In the genomic region with DNA sequence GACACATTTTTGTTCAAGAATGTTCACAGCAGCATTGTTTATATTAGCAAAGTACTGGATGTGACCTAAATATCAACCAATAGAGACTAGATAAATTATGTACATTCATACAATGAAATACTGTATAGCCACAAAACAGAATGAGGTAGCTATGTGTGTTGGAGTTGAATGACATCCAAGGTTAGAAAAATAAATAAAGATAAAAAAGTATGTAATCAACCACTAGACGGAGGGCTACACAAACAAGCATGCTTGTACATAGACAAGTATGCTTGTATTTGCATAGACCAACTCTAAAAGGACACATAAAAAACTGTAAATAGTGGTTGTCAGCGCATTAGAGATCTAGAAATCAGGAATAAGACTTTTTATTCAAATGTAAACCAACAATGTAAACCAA, we compare ENCODE assay signal across 10 cellular contexts. TPM values are rescaled to one million over a fixed set of nuclear protein-coding genes. Genes with fewer than 3 reads are reported as not detected.
DNase-seq lines count a peak whose midpoint lies in the region; ATAC-seq and TF ChIP-seq lines count a peak whose summit lies in the region.
"Had no signal": no experiment of that assay in that cellular context is flagged by ENCODE, and none has a peak within 500 bp of the region (broad histone marks: within the 10 kb centered on the region; RNA-seq: fewer than 3 reads in every experiment).

No MANE protein-coding gene starts in this region.

- peak overlapping the region in 2 of 7 donors; percentile 5 to 98 for H3K27ac Mint-ChIP-seq in CD4-positive, alpha-beta memory T cell
- no peak overlapping the region for H3K27ac Mint-ChIP-seq in neural progenitor cell

- peaks cover 21% of the 10 kb centered on the region for H3F3A ChIP-seq in neural progenitor cell (ENCODE audit: low read depth)

- H3K27me3 Mint-ChIP-seq in CD4-positive, alpha-beta memory T cell, result no peaks in the 10 kb centered on the region
- H3K27me3 Mint-ChIP-seq in neural progenitor cell (ENCODE audit: insufficient read depth, low read depth), result peaks cover 5% of the 10 kb centered on the region

- H3K36me3 ChIP-seq in CD4-positive, alpha-beta memory T cell (ENCODE audit: insufficient read depth, low read length), result peaks cover 13% of the 10 kb centered on the region
- peaks cover 6% of the 10 kb centered on the region for H3K36me3 ChIP-seq in neural progenitor cell

- peaks cover 74% of the 10 kb centered on the region for H3K4me1 ChIP-seq in CD4-positive, alpha-beta memory T cell (ENCODE audit: insufficient read depth, low read length)
- peaks cover 37% of the 10 kb centered on the region for H3K4me1 ChIP-seq in neural progenitor cell

- peak overlapping the region; percentile 22 to 100 (median 95) for H3K4me3 Mint-ChIP-seq in CD4-positive, alpha-beta memory T cell
- peak overlapping the region; percentile 99 for H3K4me3 Mint-ChIP-seq in neural progenitor cell

- peak overlapping the region; percentile 93 for H3K9ac ChIP-seq in neural progenitor cell

- no peak for DNase-seq in CD4-positive, alpha-beta memory T cell
- DNase-seq in NAMALWA (ENCODE audit: low spot score) (peak; percentile 31), dorsolateral prefrontal cortex (no peak), neural progenitor cell (ENCODE audit: low spot score) (no peak), medulla oblongata (ENCODE audit: extremely low spot score) (no peak), hippocampal formation (lab: John Stamatoyannopoulos, UW) (no peak)
- DNase-seq: activated CD4-positive, alpha-beta T cell treated with anti-CD3 and anti-CD28 coated beads for 1 hour; stimulated activated CD4-positive, alpha-beta T cell treated with anti-CD3 and anti-CD28 coated beads, Interleukin-4, amount 100 ng/mL, for 24 hours had no signal

- H3K27ac ChIP-seq in CD4-positive, alpha-beta memory T cell (ENCODE audit: low read depth, low read length), result peak overlapping the region; percentile 7
- H3K27ac ChIP-seq in dorsolateral prefrontal cortex (peak overlapping the region in 47 of 59 donors; percentile 0 to 99 (median 94)), neural progenitor cell (no peak overlapping the region)

- H3K79me2 ChIP-seq in neural progenitor cell (ENCODE audit: low read depth), result peaks cover 77% of the 10 kb centered on the region

- peaks cover 66% of the 10 kb centered on the region for H4K20me1 ChIP-seq in neural progenitor cell (ENCODE audit: low read depth)

- intact Hi-C loops in CD4-positive, alpha-beta memory T cell (cut with micrococcal nuclease), result no loop called here
- intact Hi-C loops in dorsolateral prefrontal cortex (cut with DNase I), result loop anchor here (5.0 kb wide), 4 partner anchors 46 to 244 kb away; partner anchors contain the start of genes CCDC112 (in 1 of the 2) and TMED7 (in 1 of the 2)

- ATAC-seq in HG02623 (IDR thresholded peaks at IDR 0.05; ENCODE audit: unreplicated experiment) (no peak), HG03039 (IDR thresholded peaks at IDR 0.05; ENCODE audit: unreplicated experiment) (no peak)

- CTCF ChIA-PET in CD4-positive, alpha-beta memory T cell (lab: Charles Lee; ENCODE audit: partially characterized antibody), result interaction anchor here (0.6 to 1.2 kb wide), 3 partner anchors 23 to 297 kb away, joined by 3 read pairs; no protein-coding TSS in a partner anchor

- peak overlapping the region; percentile 25 to 55 for H3K4me3 ChIP-seq in CD4-positive, alpha-beta memory T cell (ENCODE audit: low read length in 2 of 2)
- peak overlapping the region; percentile 35 to 97 (median 88) for H3K4me3 ChIP-seq in dorsolateral prefrontal cortex
- H3K4me3 ChIP-seq in neural progenitor cell, result peak overlapping the region; percentile 71

- H3K36me3 Mint-ChIP-seq in CD4-positive, alpha-beta memory T cell, result peaks cover 47 to 72% of the 10 kb centered on the region in 2 donors
- H3K36me3 Mint-ChIP-seq in neural progenitor cell, result peaks cover 50% of the 10 kb centered on the region

- H3K9me3 ChIP-seq in CD4-positive, alpha-beta memory T cell (ENCODE audit: control insufficient read depth in 1 of 2, low read length in 2 of 2), result peaks cover 0 to 3% of the 10 kb centered on the region in 2 donors
- no peaks in the 10 kb centered on the region for H3K9me3 ChIP-seq in neural progenitor cell (ENCODE audit: low read depth)

- TF ChIP-seq CTCF in dorsolateral prefrontal cortex (IDR thresholded peaks at IDR 0.05 in 54 of 56, conservative IDR thresholded peaks at IDR 0.05 in 2 of 56; ENCODE audit: low read depth in 1 of 56, partially characterized antibody in 56 of 56) (peak in 9 of 56 donors; percentile 6 to 22 (median 15)), neural progenitor cell (IDR thresholded peaks at IDR 0.05) (no peak)

- peaks cover 0 to 8% (median 4%) of the 10 kb centered on the region in 8 donors for H3K9me3 Mint-ChIP-seq in CD4-positive, alpha-beta memory T cell
- H3K9me3 Mint-ChIP-seq in neural progenitor cell, result peaks cover 13% of the 10 kb centered on the region

- peak overlapping the region; percentile 96 for H3K4me2 ChIP-seq in neural progenitor cell

- peaks cover 54 to 85% (median 66%) of the 10 kb centered on the region in 4 donors for H3K4me1 Mint-ChIP-seq in CD4-positive, alpha-beta memory T cell
- peaks cover 34% of the 10 kb centered on the region for H3K4me1 Mint-ChIP-seq in neural progenitor cell

- POLR2A ChIA-PET in CD4-positive, alpha-beta memory T cell (lab: Charles Lee; ENCODE audit: partially characterized antibody), result no interaction called here

- no peaks in the 10 kb centered on the region for H3K27me3 ChIP-seq in CD4-positive, alpha-beta memory T cell (ENCODE audit: insufficient read depth, low read length)
- H3K27me3 ChIP-seq in dorsolateral prefrontal cortex (no peaks in the 10 kb centered on the region), neural progenitor cell (no peaks in the 10 kb centered on the region)

- no peak overlapping the region for H2AFZ ChIP-seq in neural progenitor cell (replicated peaks)

RNA-seq across cellular contexts. Expression of gene FEM1C, which starts 3.0 kb away (rescaled TPM):
- 10 to 100 TPM; 17.4 to 19.7 TPM for total RNA-seq in CD4-positive, alpha-beta memory T cell
- polyA plus RNA-seq in CD4-positive, alpha-beta memory T cell, result 1 to 10 TPM; 2.3 to 3.8 TPM
- total RNA-seq in dorsolateral prefrontal cortex (10 to 100 TPM; 21.3 to 51.8 (median 33.7) TPM), neural progenitor cell (ENCODE audit: low replicate concordance) (20.2 and 28.7 TPM in 2 replicates)
